In genomic region chr2:230827774-230828271, GRCh38 we compare ENCODE assay signal across 1 cellular context.
TF ChIP-seq lines count a peak whose summit lies in the region.

No MANE protein-coding gene starts in this region.

TF ChIP-seq in K562, 482 proteins besides CTCF, POLR2A, EP300 and RAD21 (continued from another document):
- no peak for TF ChIP-seq THRA (IDR thresholded peaks at IDR 0.05)
- no peak for TF ChIP-seq ZZZ3 (IDR thresholded peaks at IDR 0.05)
- no peak for TF ChIP-seq STAT6 (CRISPR knock-in tag; IDR thresholded peaks at IDR 0.05)
- TF ChIP-seq E2F3 (CRISPR knock-in tag; IDR thresholded peaks at IDR 0.05), result no peak
- no peak for TF ChIP-seq ESRRA (IDR thresholded peaks at IDR 0.05; ENCODE audit: borderline replicate concordance, low read depth)
- no peak for TF ChIP-seq ELK1 (CRISPR knock-in tag; IDR thresholded peaks at IDR 0.05)
- no peak for TF ChIP-seq ZNF217 (CRISPR knock-in tag; IDR thresholded peaks at IDR 0.05)
- no peak for TF ChIP-seq CHCHD3 (CRISPR knock-in tag; IDR thresholded peaks at IDR 0.05)
- TF ChIP-seq FOXA3 (CRISPR knock-in tag; conservative IDR thresholded peaks at IDR 0.05 in 1 of 2, IDR thresholded peaks at IDR 0.05 in 1 of 2), result no peak
- no peak for TF ChIP-seq ZNF583 (CRISPR knock-in tag; IDR thresholded peaks at IDR 0.05)
- TF ChIP-seq MBD2 (IDR thresholded peaks at IDR 0.05; ENCODE audit: borderline replicate concordance, low read depth), result no peak
